12 cellular contexts compared by ENCODE assay signal in the genomic region with DNA sequence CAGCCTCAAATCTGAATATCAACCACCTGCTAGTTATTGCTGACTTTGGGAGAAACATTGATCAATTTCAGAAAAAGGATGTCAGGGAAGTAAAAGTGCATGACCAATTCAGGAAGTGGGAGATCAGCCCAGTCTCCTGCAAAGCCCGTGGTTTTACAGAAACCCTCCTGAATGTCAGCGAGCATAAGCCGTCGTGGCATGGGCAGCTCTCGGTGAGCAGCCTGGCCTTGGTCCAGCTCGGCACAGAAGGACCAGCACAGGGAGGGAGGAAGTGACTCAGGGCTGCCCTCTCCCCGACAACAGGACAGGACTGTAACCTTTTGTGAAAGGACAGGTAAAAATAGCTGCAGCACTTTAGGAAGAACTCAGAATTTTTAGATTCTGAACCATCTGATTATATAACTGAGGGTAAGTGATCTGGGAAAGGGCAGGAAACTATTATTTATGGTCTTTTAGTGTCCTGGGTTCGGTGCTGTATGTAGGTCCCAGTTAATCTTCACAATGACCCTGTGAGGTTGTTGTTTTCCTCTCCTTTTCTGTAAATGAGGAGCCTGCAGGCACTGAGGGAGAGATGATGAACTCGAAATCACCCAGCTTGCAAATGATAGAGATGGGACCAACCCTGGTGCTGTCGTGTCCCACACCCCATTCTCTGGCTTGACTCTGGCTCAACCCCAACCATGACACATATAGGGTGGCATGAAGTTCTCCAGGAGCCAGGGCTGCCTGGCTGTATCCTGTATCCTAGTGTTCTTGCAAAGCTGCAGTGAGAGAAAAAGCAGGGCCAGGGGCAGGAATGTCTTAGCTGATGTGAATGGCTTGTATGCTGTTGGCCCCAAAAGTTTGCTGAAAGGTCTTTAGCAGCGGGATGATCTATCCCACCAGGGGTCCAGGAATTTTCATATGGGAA. TPM values are rescaled to one million over a fixed set of nuclear protein-coding genes. Genes with fewer than 3 reads are reported as not detected.
DNase-seq lines count a peak whose midpoint lies in the region; ATAC-seq, FAIRE-seq and TF ChIP-seq lines count a peak whose summit lies in the region.
"Had no signal": no experiment of that assay in that cellular context is flagged by ENCODE, and none has a peak within 500 bp of the region (broad histone marks: within the 10 kb centered on the region; RNA-seq: fewer than 3 reads in every experiment).

No MANE protein-coding gene starts in this region.

- H3T11ph ChIP-seq in H9 (ENCODE audit: low read length): no peak overlapping the region

- no peaks in the 10 kb centered on the region for H3K9me3 ChIP-seq in H9 (ENCODE audit: control insufficient read depth, low read depth, low read length)

- TF ChIP-seq CTCF in NB4 (IDR thresholded peaks at IDR 0.05; ENCODE audit: low read depth, low read length) (no peak), bronchial epithelial cell (IDR thresholded peaks at IDR 0.05; ENCODE audit: insufficient read depth, low read length, severe bottlenecking) (no peak), H9 (conservative IDR thresholded peaks at IDR 0.05) (no peak)

- H3K4me3 Mint-ChIP-seq in H9: no peak overlapping the region

- no peaks in the 10 kb centered on the region for H3K36me3 ChIP-seq in bronchial epithelial cell (ENCODE audit: control insufficient read depth, insufficient read depth, low read length)

- no peaks in the 10 kb centered on the region; the same call in 1 of the 2 replicates for H3K27me3 Mint-ChIP-seq in H9 (ENCODE audit: low read depth)

- ATAC-seq in HG02798 (IDR thresholded peaks at IDR 0.05; ENCODE audit: poor library complexity, unreplicated experiment): no peak

- no peaks in the 10 kb centered on the region for H3K79me2 ChIP-seq in H9 (ENCODE audit: insufficient read depth, low read length)

- WGBS in H9 (ENCODE audit: extremely low coverage, insufficient read length, low lambda C conversion rate): no CpG with 5 or more reads among the region's 11 CpGs

- H3K14ac ChIP-seq in H9 (ENCODE audit: insufficient read depth, low read length): no peak overlapping the region

- H3K4ac ChIP-seq in H9 (ENCODE audit: low read depth, low read length): no peak overlapping the region

- FAIRE-seq in bronchial epithelial cell (lab: Jason Lieb, UNC): no peak
- FAIRE-seq: G401.6 had no signal

- no peaks in the 10 kb centered on the region for H3K27me3 ChIP-seq in bronchial epithelial cell (ENCODE audit: control insufficient read depth, insufficient read depth, low read length)
- no peaks in the 10 kb centered on the region for H3K27me3 ChIP-seq in H9 (ENCODE audit: insufficient read depth, low read length)

- DNase-seq in Daoy (ENCODE audit: low read depth): peak; percentile 92
- DNase-seq in NB4 (ENCODE audit: low read depth): peak; percentile 41
- peak; percentile 23 for DNase-seq in bronchial epithelial cell (ENCODE audit: low read depth)
- peak; percentile 53 for DNase-seq in myocyte (ENCODE audit: low read depth)
- no peak for DNase-seq in NCI-H82 (lab: John Stamatoyannopoulos, UW)
- DNase-seq in H9: no peak
- no peak for DNase-seq in stimulated activated naive CD4-positive, alpha-beta T cell treated with Interleukin-2 at 50 U/mL for 16 hours (lab: John Stamatoyannopoulos, UW)
- DNase-seq: activated CD8-positive, alpha-beta memory T cell treated with anti-CD3 and anti-CD28 coated beads, Interleukin-2, amount 50 U/mL, for 48 hours; effector memory CD4-positive, alpha-beta T cell; NCI-H510A had no signal

- peaks cover 12 to 14% of the 10 kb centered on the region in 2 experiments for H3K4me1 Mint-ChIP-seq in H9

- H3K4me3 ChIP-seq in NB4 (ENCODE audit: low read depth, low read length) (no peak overlapping the region), bronchial epithelial cell (ENCODE audit: low read depth, low read length) (no peak overlapping the region)

- no peak for TF ChIP-seq POLR2A in NB4 (IDR thresholded peaks at IDR 0.05; ENCODE audit: extremely low read depth, insufficient read length)

- H3K18ac ChIP-seq in H9 (ENCODE audit: insufficient read length, low read depth, low read length): no peak overlapping the region

- H3K27ac Mint-ChIP-seq in H9: peak overlapping the region in 1 of 3 experiments; percentile 83; a peak in 1 of 7 replicates

- no peak overlapping the region for H2AK5ac ChIP-seq in H9 (ENCODE audit: insufficient read length, low read length)

- H4K20me1 ChIP-seq in H9 (ENCODE audit: control insufficient read depth, insufficient read depth, insufficient read length): no peaks in the 10 kb centered on the region

- no peak overlapping the region for H2BK12ac ChIP-seq in H9 (ENCODE audit: insufficient read length, low read depth, low read length)

- H2BK20ac ChIP-seq in H9 (ENCODE audit: low read depth, low read length, poor library complexity, severe bottlenecking): no peak overlapping the region

- H3K4me1 ChIP-seq in H9 (ENCODE audit: insufficient read depth, low read length): peaks cover 4% of the 10 kb centered on the region; the same call in 1 of the 2 replicates

- H3K27ac ChIP-seq in H9 (ENCODE audit: insufficient read length, low read depth, low read length): no peak overlapping the region

- H3K23me2 ChIP-seq in H9 (ENCODE audit: insufficient read length, low read depth, low read length, poor library complexity, severe bottlenecking): no peaks in the 10 kb centered on the region

- H3K79me1 ChIP-seq in H9 (ENCODE audit: insufficient read depth, low read depth, low read length, poor library complexity, severe bottlenecking): no peaks in the 10 kb centered on the region

- no peak overlapping the region for H2BK15ac ChIP-seq in H9 (ENCODE audit: low read depth, low read length)

- no peak overlapping the region for H4K8ac ChIP-seq in H9 (replicated peaks; ENCODE audit: insufficient read length, low read depth, low read length)

- H3K36me3 Mint-ChIP-seq in H9 (ENCODE audit: insufficient read depth in 1 of 3, low read depth in 3 of 3): no peaks in the 10 kb centered on the region; a peak in 1 of 7 replicates

- H2BK120ac ChIP-seq in H9 (ENCODE audit: low read depth, low read length, poor library complexity, severe bottlenecking): no peak overlapping the region

- no peak overlapping the region for H3K9ac ChIP-seq in H9 (ENCODE audit: extremely low read depth, insufficient read length, low read length)

- no peak overlapping the region for H3K4me2 ChIP-seq in H9 (ENCODE audit: insufficient read depth, insufficient read length, low read length)

- no peak overlapping the region for H3K23ac ChIP-seq in H9 (ENCODE audit: insufficient read length, low read depth, low read length)

- no peak overlapping the region for H4K5ac ChIP-seq in H9 (ENCODE audit: insufficient read length, low read depth, low read length)

- H2BK5ac ChIP-seq in H9 (ENCODE audit: insufficient read length, low read length): no peak overlapping the region

- H4K91ac ChIP-seq in H9 (ENCODE audit: insufficient read length, low read depth, low read length): no peak overlapping the region

- peaks cover 0 to 5% of the 10 kb centered on the region in 2 experiments; a peak in 3 of 5 replicates for H3K9me3 Mint-ChIP-seq in H9

- H3K56ac ChIP-seq in H9 (ENCODE audit: insufficient read length, low read depth, low read length): no peak overlapping the region

- H2AFZ ChIP-seq in H9 (ENCODE audit: low read length): no peak overlapping the region

RNA-seq across cellular contexts. Expression of gene NRN1, which starts 37.7 kb away (rescaled TPM):
- 38.3 and 47.5 TPM in 2 replicates for total RNA-seq in Daoy (2014; rRNA removed; shearing (Covaris generic))
- not detected in 2 replicates for total RNA-seq in bronchial epithelial cell
- total RNA-seq in myocyte: 60.1 and 79.4 TPM in 2 replicates
- polyA plus RNA-seq in myocyte (2012): 36.1 TPM
- not detected in 2 replicates for total RNA-seq in H9 (2021)

Comparison
In these comparisons a context has a peak if more than half of its experiments do, and no peak if none do; other contexts are left out.
1. DNase-seq: peak in Daoy (single experiment), NB4 (single experiment), bronchial epithelial cell (single experiment) and myocyte (single experiment); none in NCI-H82 (single experiment), H9 (single experiment) and stimulated activated naive CD4-positive, alpha-beta T cell treated with Interleukin-2 at 50 U/mL for 16 hours (single experiment).
2. RNA of gene NRN1, which starts 37.7 kb away (total RNA-seq): 60.1 to 79.4 TPM in myocyte and 38.3 to 47.5 TPM in Daoy; not detected in bronchial epithelial cell and not detected in H9; every median in the first group is over 10 times any median in the second.